8 cellular contexts compared by ENCODE assay signal in the genomic region with DNA sequence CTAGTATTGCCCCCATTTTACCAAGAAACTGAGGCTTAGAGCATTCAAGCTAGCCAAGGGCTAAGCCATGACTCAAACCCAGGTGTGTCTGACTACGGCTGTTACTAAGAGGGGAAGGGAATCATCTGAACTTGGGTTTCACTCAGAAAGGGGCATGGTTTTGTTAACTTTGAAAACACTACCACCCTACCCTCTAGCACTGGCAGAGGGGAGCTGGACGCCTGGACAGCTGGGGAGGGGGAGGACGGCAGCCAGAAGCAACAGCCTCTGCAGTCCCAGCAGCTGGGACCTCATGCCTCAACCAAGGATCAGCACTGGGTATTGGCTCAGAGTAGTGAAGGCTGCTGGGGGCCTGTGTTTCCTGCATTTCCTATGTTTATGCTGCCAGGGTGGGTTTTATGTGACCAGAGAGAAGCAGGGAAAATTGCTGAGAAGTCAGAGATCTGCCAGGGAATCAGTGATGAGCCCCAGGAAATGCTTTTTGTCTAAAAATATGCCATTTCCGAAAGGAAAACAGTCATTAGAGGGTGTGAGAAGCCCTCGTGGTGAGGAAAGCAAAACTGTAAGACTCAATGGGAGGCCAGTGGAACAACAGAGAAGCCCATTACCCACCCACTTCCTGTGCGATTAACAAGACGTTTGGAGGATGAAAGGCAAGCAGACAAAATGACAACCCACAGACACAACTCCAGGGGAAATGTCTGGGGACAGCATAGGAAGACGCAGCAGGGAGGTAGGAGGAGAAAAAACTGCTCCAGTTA. TPM values are rescaled to one million over a fixed set of nuclear protein-coding genes. Genes with fewer than 3 reads are reported as not detected.
DNase-seq lines count a peak whose midpoint lies in the region; ATAC-seq lines count a peak whose summit lies in the region.

No MANE protein-coding gene starts in this region.

- H3K4me1 Mint-ChIP-seq in T-cell: peaks cover 53 to 54% (median 54%) of the 10 kb centered on the region in 3 donors

- peak; percentile 57 for DNase-seq in NCI-H748 (lab: John Stamatoyannopoulos, UW; ENCODE audit: unreplicated experiment)
- no peak for DNase-seq in NCI-H748 treated with DMSO at 0.1 percent for 48 hours (lab: John Stamatoyannopoulos, UW)
- peak in 32 of 34 experiments; percentile 8 to 65 (median 42) for DNase-seq in T-cell
- DNase-seq in effector CD4-positive, alpha-beta T cell: peak; percentile 27
- peak; percentile 23 for DNase-seq in stimulated activated CD8-positive, alpha-beta memory T cell treated with anti-CD3 and anti-CD28 coated beads, Interleukin-15, amount 100 ng/mL, for 1 hour (ENCODE audit: low read depth)
- DNase-seq in globus pallidus (ENCODE audit: low spot score): no peak
- DNase-seq in OCI-M2 (lab: John Stamatoyannopoulos, UW; ENCODE audit: unreplicated experiment): no peak

- peak; percentile 80 to 95 (median 82) for ATAC-seq in T-cell (replicated peaks in 1 of 4)
- ATAC-seq in GM18868 (IDR thresholded peaks at IDR 0.05; ENCODE audit: unreplicated experiment): no peak

- peak overlapping the region; percentile 76 to 90 for H3K27ac Mint-ChIP-seq in T-cell

- no peaks in the 10 kb centered on the region for H3K9me3 Mint-ChIP-seq in T-cell

- CTCF ChIA-PET in T-cell (lab: Charles Lee): interaction anchor here in 1 of 2 donors (0.6 kb wide), 1 partner anchor 150 kb away, joined by 3 read pairs; no protein-coding TSS in a partner anchor

- POLR2A ChIA-PET in T-cell (lab: Charles Lee): no interaction called here

- no peaks in the 10 kb centered on the region for H3K27me3 Mint-ChIP-seq in T-cell

- H3K4me3 Mint-ChIP-seq in T-cell: peak overlapping the region; percentile 35 to 62 (median 52)

- no peaks in the 10 kb centered on the region for H3K36me3 Mint-ChIP-seq in T-cell

RNA-seq across cellular contexts. Expression of a gene that starts 41.2 kb away (rescaled TPM):
- total RNA-seq in T-cell: 1 to 10 TPM in 4 of 5 donors, under 1 TPM in 1; 0.89 to 2.1 (median 1.5) TPM

Comparison
In these comparisons a context has a peak if more than half of its experiments do, and no peak if none do; other contexts are left out.
1. DNase-seq: peak in NCI-H748 (single experiment), T-cell (32 of 34), effector CD4-positive, alpha-beta T cell (single experiment) and stimulated activated CD8-positive, alpha-beta memory T cell treated with anti-CD3 and anti-CD28 coated beads, Interleukin-15, amount 100 ng/mL, for 1 hour (single experiment); none in NCI-H748 treated with DMSO at 0.1 percent for 48 hours (single experiment), globus pallidus (single experiment) and OCI-M2 (single experiment).